In the genomic region with DNA sequence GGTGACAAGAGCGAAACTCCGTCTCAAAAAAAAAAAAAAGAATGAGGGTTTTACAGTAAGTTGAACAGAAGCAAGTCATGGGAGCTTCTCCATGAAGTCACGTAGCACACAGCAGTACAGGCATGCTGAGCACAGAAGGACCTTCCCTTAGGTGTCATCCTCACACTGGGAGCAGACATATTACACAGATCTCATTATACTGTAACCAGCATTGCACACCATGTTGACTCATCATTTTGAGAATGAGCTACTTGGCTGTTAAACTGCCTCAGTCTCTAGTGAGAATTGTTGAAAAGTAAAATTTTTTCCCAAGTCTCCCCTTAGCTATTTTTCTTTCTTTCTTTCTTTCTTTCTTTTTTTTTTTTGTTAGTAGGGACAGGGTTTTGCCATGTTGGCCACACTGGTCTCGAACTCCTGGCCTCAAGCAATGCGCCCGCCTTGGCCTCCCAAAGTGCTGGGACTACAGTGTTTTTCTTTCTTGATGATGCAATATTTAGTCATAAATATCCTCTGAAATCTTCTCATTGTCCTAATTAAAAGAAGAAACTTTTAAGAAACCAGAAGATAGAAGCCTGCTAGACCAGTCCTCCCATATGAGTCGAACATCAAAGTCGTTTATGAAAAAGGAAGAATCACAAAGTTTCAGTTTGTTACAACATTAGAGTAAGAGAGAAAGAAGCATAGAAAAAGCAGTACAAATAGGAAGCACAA, we compare ENCODE assay signal across 10 cellular contexts. TPM values are rescaled to one million over a fixed set of nuclear protein-coding genes. Genes with fewer than 3 reads are reported as not detected.
DNase-seq lines count a peak whose midpoint lies in the region; ATAC-seq, FAIRE-seq and TF ChIP-seq lines count a peak whose summit lies in the region.
"Had no signal": no experiment of that assay in that cellular context is flagged by ENCODE, and none has a peak within 500 bp of the region (broad histone marks: within the 10 kb centered on the region; RNA-seq: fewer than 3 reads in every experiment).

No MANE protein-coding gene starts in this region.

- ATAC-seq in GM12878 (no peak), GM21528 (IDR thresholded peaks at IDR 0.05; ENCODE audit: low FRiP score, unreplicated experiment) (no peak)

- in situ Hi-C loops in GM12878 (cut with MboI) = no loop called here
- in situ Hi-C loops in G401 (cut with HindIII; ENCODE audit: low sequenced_read_pairs) = no loop called here

- peaks cover 2% of the 10 kb centered on the region; the same call in 1 of the 2 replicates for H3K4me1 ChIP-seq in GM12878 (ENCODE audit: control insufficient read depth, insufficient read depth, low read length)

- no peak for TF ChIP-seq RAD21 in GM12878 (IDR thresholded peaks at IDR 0.05; ENCODE audit: insufficient read depth, low read depth, low read length)

- SMC1A ChIA-PET in GM12878 (lab: Charles Lee; ENCODE audit: uncharacterized antibody, unreplicated experiment) = no interaction called here

- no peak for TF ChIP-seq POLR2A in GM12878 (IDR thresholded peaks at IDR 0.05; ENCODE audit: low read depth, low read length)

- DNase-seq in Daoy (ENCODE audit: low read depth) (peak; percentile 61), MG63 (peak; percentile 12), GM12878 (ENCODE audit: low read depth, low spot score) (no peak), kidney tubule cell (ENCODE audit: low spot score) (peak; percentile 85), RPMI8226 (no peak), NCI-H526 treated with DMSO at 0.1 percent for 48 hours (lab: John Stamatoyannopoulos, UW) (no peak), G401 (ENCODE audit: low spot score) (no peak)
- DNase-seq: effector CD8-positive, alpha-beta T cell; NCI-H446 treated with DMSO at 0.1 percent for 48 hours had no signal

- H2AFZ ChIP-seq in GM12878 (ENCODE audit: control insufficient read depth, low read depth, low read length) = no peak overlapping the region

- H3K4me3 ChIP-seq in MG63 = no peak overlapping the region
- no peak overlapping the region for H3K4me3 ChIP-seq in GM12878

- FAIRE-seq in GM12878 (lab: Jason Lieb, UNC) = no peak

- H3K9ac ChIP-seq in GM12878 (ENCODE audit: control insufficient read depth, insufficient read depth, low read length) = no peak overlapping the region

- intact Hi-C loops in GM12878 (cut with micrococcal nuclease; ENCODE audit: unreplicated experiment) = no loop called here

- H3K36me3 ChIP-seq in MG63 (no peaks in the 10 kb centered on the region), GM12878 (ENCODE audit: control insufficient read depth in 2 of 2, insufficient read depth in 2 of 2, low read length in 1 of 2) (no peaks in the 10 kb centered on the region)

- H3K9me3 ChIP-seq in MG63 (no peaks in the 10 kb centered on the region), GM12878 (replicated peaks; ENCODE audit: control insufficient read depth, insufficient read depth, low read length) (no peaks in the 10 kb centered on the region)

- POLR2A ChIA-PET in GM12878 (lab: Charles Lee) = no interaction called here

- no peak overlapping the region for H3K4me2 ChIP-seq in GM12878 (ENCODE audit: control insufficient read depth, insufficient read depth)

- RAD21 ChIA-PET in GM12878 (lab: Charles Lee; ENCODE audit: unreplicated experiment) = no interaction called here

- H4K20me1 ChIP-seq in GM12878 (ENCODE audit: control insufficient read depth, insufficient read depth) = no peaks in the 10 kb centered on the region

- no peak overlapping the region for H3K27ac ChIP-seq in GM12878 (ENCODE audit: control insufficient read depth, insufficient read depth)

- 55% methylated on average over 8 of the region's 8 CpGs for WGBS in GM12878 (ENCODE audit: insufficient coverage, insufficient replicate concordance, low lambda C conversion rate, missing lambda C conversion rate)

- no peaks in the 10 kb centered on the region for H3K79me2 ChIP-seq in GM12878 (ENCODE audit: control insufficient read depth, insufficient read depth, low read length)

- CTCF ChIA-PET in GM12878 (lab: Yijun Ruan, JAX) = no interaction called here

- BruUV-seq in GM12878 (replicated peaks; lab: Mats Ljungman, UMichigan) = no TSS peak

- TF ChIP-seq EP300 in GM12878 (IDR thresholded peaks at IDR 0.05; ENCODE audit: borderline replicate concordance in 1 of 2, control insufficient read depth in 1 of 2, low read depth in 2 of 2, low read length in 2 of 2) = no peak

- TF ChIP-seq CTCF in GM12878 (IDR thresholded peaks at IDR 0.05 in 2 of 3, conservative IDR thresholded peaks at IDR 0.05 in 1 of 3; ENCODE audit: control insufficient read depth in 2 of 3, extremely low read depth in 1 of 3, insufficient read depth in 1 of 3, low read depth in 3 of 3, low read length in 3 of 3) = no peak

- H3K27me3 ChIP-seq in MG63 = no peaks in the 10 kb centered on the region
- H3K27me3 ChIP-seq in GM12878 (replicated peaks in 1 of 2; ENCODE audit: control insufficient read depth in 2 of 2, insufficient read depth in 2 of 2, low read length in 1 of 2) = no peaks in the 10 kb centered on the region

TF ChIP-seq in GM12878, 131 proteins besides CTCF, POLR2A, EP300 and RAD21:
- TF ChIP-seq SREBF1 (IDR thresholded peaks at IDR 0.05; ENCODE audit: low read length) (no peak), TCF7 (IDR thresholded peaks at IDR 0.05; ENCODE audit: borderline replicate concordance) (no peak), MXI1 (IDR thresholded peaks at IDR 0.05; ENCODE audit: low read depth, low read length) (no peak), HDAC6 (IDR thresholded peaks at IDR 0.05; ENCODE audit: unreplicated experiment) (no peak)
- TF ChIP-seq, protein P1, sequence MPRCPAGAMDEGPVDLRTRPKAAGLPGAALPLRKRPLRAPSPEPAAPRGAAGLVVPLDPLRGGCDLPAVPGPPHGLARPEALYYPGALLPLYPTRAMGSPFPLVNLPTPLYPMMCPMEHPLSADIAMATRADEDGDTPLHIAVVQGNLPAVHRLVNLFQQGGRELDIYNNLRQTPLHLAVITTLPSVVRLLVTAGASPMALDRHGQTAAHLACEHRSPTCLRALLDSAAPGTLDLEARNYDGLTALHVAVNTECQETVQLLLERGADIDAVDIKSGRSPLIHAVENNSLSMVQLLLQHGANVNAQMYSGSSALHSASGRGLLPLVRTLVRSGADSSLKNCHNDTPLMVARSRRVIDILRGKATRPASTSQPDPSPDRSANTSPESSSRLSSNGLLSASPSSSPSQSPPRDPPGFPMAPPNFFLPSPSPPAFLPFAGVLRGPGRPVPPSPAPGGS (IDR thresholded peaks at IDR 0.05; ENCODE audit: borderline replicate concordance, insufficient read depth, low read depth, low read length, poor library complexity, severe bottlenecking) = peak; percentile 81

RNA-seq across cellular contexts. Expression of a gene that starts 37.9 kb away (rescaled TPM):
- total RNA-seq in Daoy (2014; rRNA removed; shearing (Covaris generic)) = 286 and 356 TPM in 2 replicates
- total RNA-seq in MG63 (2014; rRNA removed; shearing (Covaris generic); ENCODE audit: low replicate concordance) = 108 and 180 TPM in 2 replicates
- 82.3 and 108 TPM in 2 replicates for total RNA-seq in GM12878 (2013; cell fraction: nucleolus; rRNA removed)
- total RNA-seq in GM12878 (2014; rRNA removed) (64.4 and 81.0 TPM in 2 replicates), GM12878 (2014; rRNA removed; fragmentation: Illumina TruSeq; extraction: Trizol) (84.6 and 85.4 TPM in 2 replicates), GM12878 (2021) (144 and 153 TPM in 2 replicates)
- polyA plus RNA-seq in GM12878 (2011; ENCODE audit: low read depth) = 20.4 TPM
- polyA plus RNA-seq in GM12878 (2011; rRNA removed) (84.4 and 140 TPM in 2 replicates), GM12878 (2014; fragmentation: Illumina TruSeq; extraction: Trizol) (64.4 and 88.1 TPM in 2 replicates), GM12878 (2014; fragmentation: Nextera tagmentation; extraction: Ambion mirVana) (100 to 1,000 TPM in 1 of 2 experiments, 10 to 100 TPM in 1; 84.4 to 176 TPM), GM12878 (2014; rRNA removed) (30.3 and 37.5 TPM in 2 replicates), GM12878 (2016; fragmentation: Nextera tagmentation; extraction: Ambion mirVana) (100 to 1,000 TPM; 127 to 131 TPM)
- 24.2 and 31.0 TPM in 2 replicates for polyA plus RNA-seq in GM12878 (2011; cell fraction: cytosol; rRNA removed)
- 19.5 and 25.1 TPM in 2 replicates for polyA plus RNA-seq in GM12878 (2011; cell fraction: nucleus; rRNA removed)
- 48.8 and 59.5 TPM in 2 replicates for polyA plus RNA-seq in GM12878 (2012)
- polyA minus RNA-seq in GM12878 (2011; rRNA and poly(A)+ RNA removed) = 69.0 and 105 TPM in 2 replicates
- 47.4 and 57.4 TPM in 2 replicates for polyA minus RNA-seq in GM12878 (2011; cell fraction: cytosol; rRNA and poly(A)+ RNA removed)
- 19.6 and 30.9 TPM in 2 replicates for polyA minus RNA-seq in GM12878 (2011; cell fraction: nucleus; rRNA and poly(A)+ RNA removed)
- total RNA-seq in G401 (2014; rRNA removed; shearing (Covaris generic)) = 103 and 141 TPM in 2 replicates

Comparison
In these comparisons a context has a peak if more than half of its experiments do, and no peak if none do; other contexts are left out.
1. DNase-seq: peak in Daoy (single experiment), MG63 (single experiment) and kidney tubule cell (single experiment); none in GM12878 (single experiment), RPMI8226 (single experiment), NCI-H526 treated with DMSO at 0.1 percent for 48 hours (single experiment) and G401 (single experiment).